In genomic region chr13:109135018-109135417, GRCh38 we compare ENCODE assay signal across 1 cellular context.
TF ChIP-seq lines count a peak whose summit lies in the region.

No MANE protein-coding gene starts in this region.

TF ChIP-seq in H1, 55 proteins besides CTCF, POLR2A, EP300 and RAD21:
- TF ChIP-seq SAP30 (IDR thresholded peaks at IDR 0.05; ENCODE audit: insufficient read depth, insufficient replicate concordance, low read length) = no peak
- TF ChIP-seq FOSL1 (IDR thresholded peaks at IDR 0.05; ENCODE audit: insufficient read depth, low read depth, low read length) = no peak
- no peak for TF ChIP-seq EGR1 (IDR thresholded peaks at IDR 0.05; ENCODE audit: borderline replicate concordance, low read depth, low read length)
- no peak for TF ChIP-seq POU5F1 (IDR thresholded peaks at IDR 0.05; ENCODE audit: low read depth, low read length)
- no peak for TF ChIP-seq HDAC2 (IDR thresholded peaks at IDR 0.05; ENCODE audit: borderline replicate concordance in 1 of 2, low read depth in 2 of 2, low read length in 2 of 2)
- TF ChIP-seq ZNF274 (IDR thresholded peaks at IDR 0.05; ENCODE audit: borderline replicate concordance, extremely low read depth, low read length) = no peak
- TF ChIP-seq BRCA1 (IDR thresholded peaks at IDR 0.05; ENCODE audit: low read depth, low read length) = no peak
- no peak for TF ChIP-seq BACH1 (IDR thresholded peaks at IDR 0.05; ENCODE audit: low read length)
TF ChIP-seq in H1: peak in this region for 0.
